33 cellular contexts compared by ENCODE assay signal in the genomic region with DNA sequence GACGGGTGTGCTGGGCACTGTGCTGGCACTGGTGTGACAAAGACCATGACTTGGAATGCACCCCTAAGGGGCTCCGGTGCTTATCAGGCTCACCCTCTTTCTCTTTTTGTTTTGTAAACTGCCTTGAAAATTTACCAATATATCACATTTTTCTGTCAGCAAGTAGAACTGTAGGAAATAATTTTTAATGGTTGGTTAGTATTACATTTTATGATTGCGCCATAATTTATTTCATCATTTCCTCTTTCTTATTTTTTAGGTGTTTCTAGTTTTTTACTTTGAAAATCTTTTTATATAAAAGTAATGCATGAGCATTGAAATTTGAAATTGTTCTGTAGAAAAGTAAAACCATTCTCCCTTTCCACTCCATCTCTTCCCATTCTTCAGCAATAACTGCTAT.
"Had no signal": no experiment of that assay in that cellular context is flagged by ENCODE, and none has a peak within 500 bp of the region (broad histone marks: within the 10 kb centered on the region; RNA-seq: fewer than 3 reads in every experiment).

No MANE protein-coding gene starts in this region.

- H3K4me3 ChIP-seq: adrenal gland, body of pancreas, breast epithelium had no signal

- FAIRE-seq: astrocyte, TTC549 had no signal

- H3K27ac ChIP-seq: adrenal gland, body of pancreas, brain microvascular endothelial cell, breast epithelium, VCaP had no signal

- H3K9me3 ChIP-seq: adrenal gland, body of pancreas, breast epithelium had no signal

- ATAC-seq: activated CD8-positive, alpha-beta T cell treated with anti-CD3 and anti-CD28 coated beads for 36 hours; activated naive CD4-positive, alpha-beta T cell treated with anti-CD3 and anti-CD28 coated beads, Interleukin-2, amount 50 U/mL, for 72 hours; activated T-cell treated with anti-CD3 and anti-CD28 coated beads, Interleukin-2, amount 50 U/mL, for 4 hours; activated T-cell treated with anti-CD3 and anti-CD28 coated beads, Interleukin-2, amount 50 U/mL, for 72 hours; activated T-helper 17 cell treated with anti-CD3 and anti-CD28 coated beads, Interleukin-2, amount 50 U/mL, for 72 hours; body of pancreas had no signal

- DNase-seq: activated B cell treated with CpG ODN at 0.5 μM for 24 hours; activated CD4-positive, alpha-beta memory T cell treated with anti-CD3 and anti-CD28 coated beads for 36 hours; activated CD4-positive, alpha-beta T cell treated with anti-CD3 and anti-CD28 coated beads for 4 hours; activated CD4-positive, alpha-beta T cell treated with anti-CD3 and anti-CD28 coated beads, Interleukin-2, amount 10 ng/mL, durations not matched to agents 24 days and 14 days; activated CD4-positive, alpha-beta T cell treated with anti-CD3 and anti-CD28 coated beads, Interleukin-2, amount 50 U/mL, for 1 hour; activated CD4-positive, alpha-beta T cell treated with anti-CD3 and anti-CD28 coated beads, Interleukin-2, amount 50 U/mL, for 4 hours; activated CD4-positive, CD25-positive, alpha-beta regulatory T cell treated with anti-CD3 and anti-CD28 coated beads, Interleukin-2, amount 50 U/mL, for 72 hours; activated CD8-positive, alpha-beta memory T cell treated with anti-CD3 and anti-CD28 coated beads, Interleukin-2, amount 50 U/mL, for 4 hours; activated CD8-positive, alpha-beta T cell treated with anti-CD3 and anti-CD28 coated beads for 36 hours; activated effector memory CD4-positive, alpha-beta T cell treated with anti-CD3 and anti-CD28 coated beads, Interleukin-2, amount 50 U/mL, for 16 hours; activated gamma-delta T cell treated with Interleukin-2 at 50 U/mL for 16 hours; activated naive CD4-positive, alpha-beta T cell; activated naive CD4-positive, alpha-beta T cell treated with anti-CD3 and anti-CD28 coated beads for 36 hours; activated naive CD4-positive, alpha-beta T cell treated with anti-CD3 and anti-CD28 coated beads, Interleukin-2, amount 50 U/mL, for 16 hours; activated naive CD8-positive, alpha-beta T cell treated with anti-CD3 and anti-CD28 coated beads for 36 hours; activated T-cell treated with anti-CD3 and anti-CD28 coated beads for 4 hours; activated T-cell treated with anti-CD3 and anti-CD28 coated beads, Interleukin-2, amount 50 U/mL, for 1 hour; activated T-cell treated with anti-CD3 and anti-CD28 coated beads, Interleukin-2, amount 50 U/mL, for 4 hours; activated T-cell treated with anti-CD3 and anti-CD28 coated beads, Interleukin-2, amount 50 U/mL, for 72 hours; adrenal gland; amniotic stem cell; aorta; body of pancreas; brain microvascular endothelial cell; central memory CD4-positive, alpha-beta T cell; T-helper 2 cell; T-helper 9 cell had no signal

- H3K27me3 ChIP-seq: body of pancreas, brain microvascular endothelial cell, breast epithelium had no signal

- H3K36me3 ChIP-seq: adrenal gland, brain microvascular endothelial cell, breast epithelium had no signal

- H3K4me1 ChIP-seq: adrenal gland, body of pancreas, breast epithelium had no signal
